14 cellular contexts compared by ENCODE assay signal in genomic region chr16:26791166-26791565, GRCh38.
DNase-seq lines count a peak whose midpoint lies in the region; TF ChIP-seq lines count a peak whose summit lies in the region.
"Had no signal": no experiment of that assay in that cellular context is flagged by ENCODE, and none has a peak within 500 bp of the region (broad histone marks: within the 10 kb centered on the region; RNA-seq: fewer than 3 reads in every experiment).

No MANE protein-coding gene starts in this region.

- H3K4me1 ChIP-seq in OCI-LY7 (ENCODE audit: insufficient read depth, low read length, poor library complexity, severe bottlenecking) (peaks cover 19% of the 10 kb centered on the region), mesodermal cell (ENCODE audit: control insufficient read depth, insufficient read depth, low read length, poor library complexity, severe bottlenecking) (no peaks in the 10 kb centered on the region), endodermal cell (ENCODE audit: control insufficient read depth, insufficient read depth, low read length) (no peaks in the 10 kb centered on the region)

- POLR2A ChIA-PET in OCI-LY7 (lab: Charles Lee) = no interaction called here

- intact Hi-C loops in OCI-LY7 (cut with micrococcal nuclease; ENCODE audit: unreplicated experiment) = loop anchor here (10.0 kb wide), 1 partner anchor 326 kb away; no protein-coding TSS in a partner anchor

- H3K36me3 Mint-ChIP-seq in type B pancreatic cell = no peaks in the 10 kb centered on the region
- no peaks in the 10 kb centered on the region for H3K36me3 Mint-ChIP-seq in endodermal cell (ENCODE audit: low read depth)
- H3K36me3 Mint-ChIP-seq: CD14-positive monocyte; CD8-positive, alpha-beta memory T cell had no signal

- no peaks in the 10 kb centered on the region for H3K79me2 ChIP-seq in OCI-LY7 (ENCODE audit: insufficient read depth, low read depth, low read length)

- H3K27ac Mint-ChIP-seq in type B pancreatic cell (peak overlapping the region; percentile 12), endodermal cell (no peak overlapping the region)
- H3K27ac Mint-ChIP-seq: CD4-positive, alpha-beta T cell; CD8-positive, alpha-beta memory T cell; GM23338; H9 had no signal

- BruUV-seq in OCI-LY7 (replicated peaks; lab: Mats Ljungman, UMichigan) = no TSS peak

- no peak overlapping the region for H3K4me2 ChIP-seq in OCI-LY7 (ENCODE audit: low read length)
- H3K4me2 ChIP-seq: GM23338 had no signal

- peak overlapping the region; percentile 53 for H2AFZ ChIP-seq in OCI-LY7 (ENCODE audit: low read length)
- H2AFZ ChIP-seq: GM23338 had no signal

- H3K9ac ChIP-seq in endodermal cell (ENCODE audit: extremely low read depth, low read length, poor library complexity, severe bottlenecking) = no peak overlapping the region

- peaks cover 30% of the 10 kb centered on the region for H3K27me3 Mint-ChIP-seq in type B pancreatic cell
- H3K27me3 Mint-ChIP-seq in endodermal cell (ENCODE audit: insufficient read depth) = peaks cover 22% of the 10 kb centered on the region

- H3K9me3 ChIP-seq in OCI-LY7 (ENCODE audit: low read length) (peaks cover 4% of the 10 kb centered on the region; the same call in 1 of the 2 replicates), mesodermal cell (ENCODE audit: control insufficient read depth, low read length) (no peaks in the 10 kb centered on the region), endodermal cell (ENCODE audit: control insufficient read depth, low read length) (no peaks in the 10 kb centered on the region)

- H3K4me3 Mint-ChIP-seq in type B pancreatic cell (no peak overlapping the region), endodermal cell (no peak overlapping the region)
- H3K4me3 Mint-ChIP-seq: CD14-positive monocyte; CD4-positive, alpha-beta T cell; CD8-positive, alpha-beta memory T cell; GM23338; H9 had no signal

- H3K27ac ChIP-seq in OCI-LY7 (ENCODE audit: low read depth, low read length, poor library complexity, severe bottlenecking) = no peak overlapping the region
- H3K27ac ChIP-seq in mesodermal cell (ENCODE audit: low read depth, low read length, severe bottlenecking) = peak overlapping the region; percentile 43
- H3K27ac ChIP-seq in endodermal cell (ENCODE audit: low read depth, low read length) = no peak overlapping the region

- no peaks in the 10 kb centered on the region for H3K9me3 Mint-ChIP-seq in type B pancreatic cell
- H3K9me3 Mint-ChIP-seq in endodermal cell = no peaks in the 10 kb centered on the region
- H3K9me3 Mint-ChIP-seq: CD4-positive, alpha-beta T cell; H9 had no signal

- no peaks in the 10 kb centered on the region for H3K9me2 ChIP-seq in OCI-LY7 (ENCODE audit: insufficient read depth, low read length)

- TF ChIP-seq CTCF in OCI-LY7 (conservative IDR thresholded peaks at IDR 0.05; ENCODE audit: low read length) = no peak
- TF ChIP-seq CTCF in type B pancreatic cell (conservative IDR thresholded peaks at IDR 0.05) = no peak
- TF ChIP-seq CTCF in endodermal cell (conservative IDR thresholded peaks at IDR 0.05) = no peak

- no peaks in the 10 kb centered on the region for H3K4me1 Mint-ChIP-seq in type B pancreatic cell (ENCODE audit: unreplicated experiment)
- H3K4me1 Mint-ChIP-seq in endodermal cell = no peaks in the 10 kb centered on the region
- H3K4me1 Mint-ChIP-seq: CD14-positive monocyte, GM23338 had no signal

- no peaks in the 10 kb centered on the region for H3K36me3 ChIP-seq in OCI-LY7 (ENCODE audit: insufficient read depth, low read length)
- no peaks in the 10 kb centered on the region for H3K36me3 ChIP-seq in mesodermal cell (ENCODE audit: control insufficient read depth, insufficient read depth, low read length)
- H3K36me3 ChIP-seq in endodermal cell (ENCODE audit: control insufficient read depth, insufficient read depth, low read length) = no peaks in the 10 kb centered on the region

- peak; percentile 8 for DNase-seq in OCI-LY7 (ENCODE audit: low spot score)
- no peak for DNase-seq in type B pancreatic cell (ENCODE audit: extremely low spot score, unreplicated experiment)
- DNase-seq in foreskin melanocyte = no peak
- DNase-seq in endodermal cell = no peak
- DNase-seq in DMS53 treated with DMSO at 0.1 percent for 48 hours (lab: John Stamatoyannopoulos, UW; ENCODE audit: unreplicated experiment) = no peak
- DNase-seq: CD4-positive, alpha-beta T cell; CD8-positive, alpha-beta memory T cell; DMS 273 treated with DMSO at 0.1 percent for 48 hours; DMS79 treated with DMSO at 0.1 percent for 48 hours; GF-D8; H9 had no signal

- H3K4me3 ChIP-seq in OCI-LY7 (ENCODE audit: low read depth, low read length, poor library complexity, severe bottlenecking) = no peak overlapping the region
- no peak overlapping the region for H3K4me3 ChIP-seq in mesodermal cell (ENCODE audit: extremely low read depth, insufficient read depth, low read length, poor library complexity, severe bottlenecking)
- no peak overlapping the region for H3K4me3 ChIP-seq in endodermal cell (ENCODE audit: low read length)
- H3K4me3 ChIP-seq: GM23338 had no signal

- WGBS in mesodermal cell (ENCODE audit: insufficient coverage in 2 of 2), 2 experiments = 81 to 85% methylated on average over 4 to 5 of the region's 6 CpGs
- WGBS in endodermal cell (ENCODE audit: insufficient coverage in 1 of 2, insufficient read length in 1 of 2), 2 experiments = 87 to 88% methylated on average over 6 of the region's 6 CpGs

- H4K20me1 ChIP-seq in OCI-LY7 (ENCODE audit: insufficient read depth, low read length) = no peaks in the 10 kb centered on the region

- CTCF ChIA-PET in OCI-LY7 (lab: Charles Lee; ENCODE audit: unreplicated experiment) = no interaction called here

- no peaks in the 10 kb centered on the region for H3K27me3 ChIP-seq in endodermal cell (ENCODE audit: control insufficient read depth, insufficient read depth, low read length, poor library complexity, severe bottlenecking)
